20 cellular contexts compared by ENCODE assay signal in the genomic region with DNA sequence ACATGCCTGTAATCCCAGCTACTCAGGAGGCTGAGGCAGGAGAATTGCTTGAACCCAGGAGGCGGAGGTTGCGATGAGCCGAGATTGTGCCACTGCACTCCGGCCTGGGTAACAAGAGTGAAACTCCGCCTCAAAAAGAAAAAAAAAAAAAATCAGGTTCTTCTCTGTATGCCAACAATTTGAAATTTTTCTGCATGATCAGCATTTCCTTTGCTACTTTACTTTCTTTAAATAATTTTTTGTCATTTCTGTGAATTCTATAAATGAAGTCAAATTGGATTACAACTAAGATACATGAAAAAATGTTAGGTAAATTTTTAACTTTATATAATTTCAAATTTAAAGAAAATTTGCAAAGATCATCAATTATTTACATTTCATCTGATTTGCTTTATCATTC.
DNase-seq lines count a peak whose midpoint lies in the region; ATAC-seq, FAIRE-seq and TF ChIP-seq lines count a peak whose summit lies in the region.
"Had no signal": no experiment of that assay in that cellular context is flagged by ENCODE, and none has a peak within 500 bp of the region (broad histone marks: within the 10 kb centered on the region; RNA-seq: fewer than 3 reads in every experiment).

No MANE protein-coding gene starts in this region.

- H3K79me2 ChIP-seq in H1 (ENCODE audit: control insufficient read depth in 1 of 2, insufficient read depth in 2 of 2, low read length in 2 of 2) = peaks cover 0 to 2% of the 10 kb centered on the region in 2 experiments; a peak in 1 of 4 replicates

- no peak for TF ChIP-seq EP300 in A549 (IDR thresholded peaks at IDR 0.05)
- no peak for TF ChIP-seq EP300 in H1 (IDR thresholded peaks at IDR 0.05; ENCODE audit: borderline replicate concordance in 1 of 2, low read depth in 2 of 2, low read length in 2 of 2)
- TF ChIP-seq EP300 in gastroesophageal sphincter (IDR thresholded peaks at IDR 0.05) = no peak

- peaks cover 30% of the 10 kb centered on the region; the same call in 1 of the 2 replicates for H4K20me1 ChIP-seq in IMR-90 (ENCODE audit: insufficient read depth, low read length)
- peaks cover 0 to 2% of the 10 kb centered on the region in 2 experiments for H4K20me1 ChIP-seq in H1 (replicated peaks in 1 of 2; ENCODE audit: control insufficient read depth in 1 of 2, insufficient read depth in 2 of 2, low read length in 2 of 2)

- in situ Hi-C loops in IMR-90 (cut with MboI; ENCODE audit: low sequenced_read_pairs) = no loop called here

- peaks cover 20 to 57% of the 10 kb centered on the region in 2 experiments for H3K79me1 ChIP-seq in IMR-90 (ENCODE audit: low read depth in 1 of 2, low read length in 2 of 2)
- no peaks in the 10 kb centered on the region for H3K79me1 ChIP-seq in H1 (ENCODE audit: low read depth, low read length)

- H3K14ac ChIP-seq in IMR-90 (replicated peaks; ENCODE audit: low read depth, low read length) (no peak overlapping the region), H1 (ENCODE audit: insufficient read length) (no peak overlapping the region)

- no peak for TF ChIP-seq RAD21 in A549 (conservative IDR thresholded peaks at IDR 0.05 in 1 of 2, IDR thresholded peaks at IDR 0.05 in 1 of 2)
- no peak for TF ChIP-seq RAD21 in IMR-90 (IDR thresholded peaks at IDR 0.05; ENCODE audit: low read length)
- TF ChIP-seq RAD21 in H1 (IDR thresholded peaks at IDR 0.05 in 1 of 2, conservative IDR thresholded peaks at IDR 0.05 in 1 of 2; ENCODE audit: low read depth in 2 of 2, low read length in 2 of 2) = no peak

- ATAC-seq in A549 (no peak), IMR-90 (ENCODE audit: low read depth) (no peak), gastroesophageal sphincter (no peak)
- ATAC-seq: CD8-positive, alpha-beta T cell had no signal

- H2BK5ac ChIP-seq in IMR-90 (ENCODE audit: low read depth, low read length, poor library complexity, severe bottlenecking) = no peak overlapping the region
- H2BK5ac ChIP-seq in H1 (ENCODE audit: low read depth, low read length) = no peak overlapping the region

- WGBS in A549 (ENCODE audit: missing lambda C conversion rate) = 97% methylated on average over 5 of the region's 5 CpGs
- WGBS in IMR-90 (ENCODE audit: extremely low coverage in 2 of 2, insufficient read length in 1 of 2), 2 experiments = no CpG with 5 or more reads among the region's 5 CpGs
- WGBS in H1 (ENCODE audit: extremely low coverage in 1 of 2, insufficient coverage in 1 of 2, insufficient read length in 1 of 2, insufficient replicate concordance in 2 of 2, low coverage in 1 of 2, low lambda C conversion rate in 2 of 2, missing lambda C conversion rate in 1 of 2), 2 experiments = 100% methylated on average over 4 of the region's 5 CpGs; no CpG with 5 or more reads in 1 of the 2 experiments
- 50 to 98% methylated on average over 2 to 5 of the region's 5 CpGs for WGBS in gastroesophageal sphincter (ENCODE audit: low coverage in 1 of 2), 2 donors

- no peak overlapping the region for H3K18ac ChIP-seq in IMR-90 (ENCODE audit: low read depth, low read length)
- no peak overlapping the region for H3K18ac ChIP-seq in H1 (ENCODE audit: extremely low read depth, low read length)

- H2AFZ ChIP-seq in IMR-90 (replicated peaks; ENCODE audit: low read length, poor library complexity) = no peak overlapping the region
- H2AFZ ChIP-seq in H1 (ENCODE audit: low read length) = no peak overlapping the region

- H3K4me1 ChIP-seq in A549 (0 out of 3 replicates have a peak, but pooled peaks cover 4% of the 10 kb centered on the region), IMR-90 (ENCODE audit: control insufficient read depth, insufficient read depth, low read length) (no peaks in the 10 kb centered on the region), H1 (replicated peaks in 1 of 4; ENCODE audit: control insufficient read depth in 3 of 4, insufficient read depth in 4 of 4, low read length in 3 of 4) (no peaks in the 10 kb centered on the region), gastroesophageal sphincter (peaks cover 0 to 12% (median 0%) of the 10 kb centered on the region in 3 donors)
- H3K4me1 ChIP-seq: Caco-2 had no signal

- H2BK20ac ChIP-seq in IMR-90 (ENCODE audit: low read depth, low read length) (no peak overlapping the region), H1 (ENCODE audit: low read length) (no peak overlapping the region)

- no peak for FAIRE-seq in A549 (lab: Jason Lieb, UNC)
- no peak for FAIRE-seq in H1 (lab: Jason Lieb, UNC)
- FAIRE-seq: A204.1, D721Med, G401.6, GM12891, GM19239 had no signal

- no peak overlapping the region for H2BK15ac ChIP-seq in IMR-90 (ENCODE audit: low read depth, low read length)
- no peak overlapping the region for H2BK15ac ChIP-seq in H1 (ENCODE audit: low read length)

- H3K23ac ChIP-seq in IMR-90 (ENCODE audit: low read depth, low read length) (no peak overlapping the region), H1 (ENCODE audit: insufficient read length) (no peak overlapping the region)

- H3K23me2 ChIP-seq in H1 (ENCODE audit: low read depth, low read length) = no peaks in the 10 kb centered on the region

- H3K9me3 ChIP-seq in A549 (no peaks in the 10 kb centered on the region), IMR-90 (ENCODE audit: control insufficient read depth, insufficient read depth, low read length) (no peaks in the 10 kb centered on the region), H1 (ENCODE audit: insufficient read depth in 2 of 2, low read depth in 1 of 2, low read length in 1 of 2) (no peaks in the 10 kb centered on the region), gastroesophageal sphincter (no peaks in the 10 kb centered on the region)
- H3K9me3 ChIP-seq: BLaER1 treated with 17β-estradiol and CSF1 and Interleukin-3, amounts not matched to agents 10 nM and 100 nM; Caco-2 had no signal

- POLR2A ChIA-PET in A549 (lab: Yijun Ruan, JAX) = no interaction called here
- POLR2A ChIA-PET in IMR-90 (lab: Charles Lee; ENCODE audit: unreplicated experiment) = no interaction called here
- POLR2A ChIA-PET in H1 (lab: Charles Lee; ENCODE audit: partially characterized antibody) = no interaction called here

- no peak overlapping the region for H2BK12ac ChIP-seq in H1 (ENCODE audit: low read depth, low read length)

- H2BK120ac ChIP-seq in IMR-90 (ENCODE audit: low read depth, low read length) = no peak overlapping the region
- no peak overlapping the region for H2BK120ac ChIP-seq in H1 (replicated peaks; ENCODE audit: low read depth, low read length)

- DNase-seq in A549 (ENCODE audit: low read depth in 1 of 2, low spot score in 1 of 2) (no peak), IMR-90 (no peak), H1 (ENCODE audit: low read depth in 1 of 2, low spot score in 2 of 2) (no peak), SIG-M5 treated with dmso at 0.1 percent for 504 hours (lab: John Stamatoyannopoulos, UW; ENCODE audit: unreplicated experiment) (no peak)
- DNase-seq: 8988T; AML-193; Caco-2; Calu3; CD4-positive, alpha-beta T cell; CD8-positive, alpha-beta T cell; DMS79 treated with DMSO at 0.1 percent for 48 hours; GF-D8 had no signal

- H4K5ac ChIP-seq in IMR-90 (ENCODE audit: low read depth, low read length) (no peak overlapping the region), H1 (ENCODE audit: insufficient read length, low read depth, low read length) (no peak overlapping the region)

- H4K91ac ChIP-seq in IMR-90 (ENCODE audit: insufficient read depth, low read depth, low read length) (no peak overlapping the region), H1 (replicated peaks; ENCODE audit: insufficient read length, low read length) (no peak overlapping the region)

- H3K36me3 ChIP-seq in IMR-90 (ENCODE audit: control insufficient read depth, insufficient read depth, low read length) (peaks cover 3% of the 10 kb centered on the region), H1 (ENCODE audit: control insufficient read depth in 2 of 4, insufficient read depth in 4 of 4, low read length in 3 of 4) (no peaks in the 10 kb centered on the region), gastroesophageal sphincter (no peaks in the 10 kb centered on the region)

- CTCF ChIA-PET in A549 (lab: Yijun Ruan, JAX) = interaction anchor here (1.7 kb wide), 1 partner anchor 101 kb away, joined by 4 read pairs; no protein-coding TSS in a partner anchor
- CTCF ChIA-PET in IMR-90 (lab: Yijun Ruan, JAX) = no interaction called here
- CTCF ChIA-PET in H1 (lab: Charles Lee; ENCODE audit: partially characterized antibody) = no interaction called here

- H3K9me1 ChIP-seq in IMR-90 (ENCODE audit: insufficient read depth, low read length) = peaks cover 3% of the 10 kb centered on the region; the same call in 1 of the 2 replicates

- no peak for TF ChIP-seq POLR2A in A549 (IDR thresholded peaks at IDR 0.05; ENCODE audit: low read length)
- TF ChIP-seq POLR2A in IMR-90 (IDR thresholded peaks at IDR 0.05; ENCODE audit: low read depth, low read length) = no peak
- TF ChIP-seq POLR2A in H1 (IDR thresholded peaks at IDR 0.05; ENCODE audit: control extremely low read depth in 1 of 2, low read depth in 2 of 2, low read length in 2 of 2) = no peak
- no peak for TF ChIP-seq POLR2A in gastroesophageal sphincter (IDR thresholded peaks at IDR 0.05)

- dilution Hi-C loops in IMR-90 (cut with HindIII; ENCODE audit: low sequenced_read_pairs, unreplicated experiment) = no loop called here

- H3K27ac ChIP-seq in A549 = no peak overlapping the region
- no peak overlapping the region for H3K27ac ChIP-seq in IMR-90 (ENCODE audit: insufficient read depth, low read length)
- no peak overlapping the region for H3K27ac ChIP-seq in H1 (ENCODE audit: low read depth, low read length)
- H3K27ac ChIP-seq in gastroesophageal sphincter = no peak overlapping the region
- H3K27ac ChIP-seq: C4-2B had no signal

- H4K8ac ChIP-seq in IMR-90 (ENCODE audit: low read depth in 2 of 2, low read length in 2 of 2) (no peak overlapping the region), H1 (ENCODE audit: extremely low read depth, insufficient read depth, low read length) (no peak overlapping the region)

- H3K9ac ChIP-seq in IMR-90 (ENCODE audit: low read depth, low read length) (no peak overlapping the region), H1 (replicated peaks in 1 of 4; ENCODE audit: extremely low read depth in 1 of 4, low read depth in 3 of 4, low read length in 3 of 4) (no peak overlapping the region)
- H3K9ac ChIP-seq: BLaER1 treated with 17β-estradiol and CSF1 and Interleukin-3, amounts not matched to agents 10 nM and 100 nM had no signal

- H2AK5ac ChIP-seq in IMR-90 (ENCODE audit: low read depth, low read length) (no peak overlapping the region), H1 (ENCODE audit: low read depth, low read length) (no peak overlapping the region)

- TF ChIP-seq CTCF in A549 (IDR thresholded peaks at IDR 0.05) (no peak), IMR-90 (conservative IDR thresholded peaks at IDR 0.05; ENCODE audit: low read depth, low read length) (no peak), H1 (IDR thresholded peaks at IDR 0.05; ENCODE audit: control extremely low read depth in 1 of 3, insufficient read depth in 1 of 3, low read depth in 1 of 3, low read length in 3 of 3) (no peak), gastroesophageal sphincter (IDR thresholded peaks at IDR 0.05) (no peak)

- no peak overlapping the region for H3K4me2 ChIP-seq in A549
- H3K4me2 ChIP-seq in IMR-90 (ENCODE audit: low read depth, low read length) = no peak overlapping the region
- H3K4me2 ChIP-seq in H1 (ENCODE audit: insufficient read depth in 1 of 2, low read depth in 2 of 2, low read length in 2 of 2) = no peak overlapping the region

- H2AK9ac ChIP-seq in IMR-90 (replicated peaks; ENCODE audit: low read depth, low read length, poor library complexity) = no peak overlapping the region

- H3K4me3 ChIP-seq in A549 = no peak overlapping the region
- no peak overlapping the region for H3K4me3 ChIP-seq in IMR-90 (ENCODE audit: insufficient read depth, low read depth, low read length)
- H3K4me3 ChIP-seq in H1 (ENCODE audit: extremely low read depth in 1 of 4, insufficient read depth in 2 of 4, low read depth in 3 of 4, low read length in 4 of 4) = no peak overlapping the region
- no peak overlapping the region for H3K4me3 ChIP-seq in gastroesophageal sphincter
- H3K4me3 ChIP-seq: BLaER1 treated with 17β-estradiol and CSF1 and Interleukin-3, amounts not matched to agents 10 nM and 100 nM had no signal

- no peaks in the 10 kb centered on the region for H3K27me3 ChIP-seq in IMR-90 (ENCODE audit: control insufficient read depth, insufficient read depth, low read length)
- no peaks in the 10 kb centered on the region for H3K27me3 ChIP-seq in H1 (replicated peaks in 1 of 4; ENCODE audit: control insufficient read depth in 3 of 4, extremely low read depth in 1 of 4, insufficient read depth in 3 of 4, low read length in 3 of 4)
- H3K27me3 ChIP-seq in gastroesophageal sphincter = no peaks in the 10 kb centered on the region
- H3K27me3 ChIP-seq: BLaER1 treated with 17β-estradiol and CSF1 and Interleukin-3, amounts not matched to agents 10 nM and 100 nM had no signal

- H3K56ac ChIP-seq in IMR-90 (ENCODE audit: extremely low read depth, insufficient read depth, low read length) (no peak overlapping the region), H1 (replicated peaks; ENCODE audit: insufficient read length, low read depth, low read length) (no peak overlapping the region)

- no TSS peak for BruUV-seq in IMR-90 (replicated peaks; lab: Mats Ljungman, UMichigan)

- H3K4ac ChIP-seq in IMR-90 (ENCODE audit: low read depth, low read length) (no peak overlapping the region), H1 (replicated peaks; ENCODE audit: insufficient read length, low read depth, low read length) (no peak overlapping the region)

- intact Hi-C loops in IMR-90 (cut with micrococcal nuclease) = no loop called here

Comparison
In these comparisons a context has a peak if more than half of its experiments do, and no peak if none do; other contexts are left out.
1. Of the 18 proteins assayed by ChIP-seq in both H1 and A549: peak only in H1: none; only in A549: none; in both: MAFK; in neither: 17.